In the genomic region with DNA sequence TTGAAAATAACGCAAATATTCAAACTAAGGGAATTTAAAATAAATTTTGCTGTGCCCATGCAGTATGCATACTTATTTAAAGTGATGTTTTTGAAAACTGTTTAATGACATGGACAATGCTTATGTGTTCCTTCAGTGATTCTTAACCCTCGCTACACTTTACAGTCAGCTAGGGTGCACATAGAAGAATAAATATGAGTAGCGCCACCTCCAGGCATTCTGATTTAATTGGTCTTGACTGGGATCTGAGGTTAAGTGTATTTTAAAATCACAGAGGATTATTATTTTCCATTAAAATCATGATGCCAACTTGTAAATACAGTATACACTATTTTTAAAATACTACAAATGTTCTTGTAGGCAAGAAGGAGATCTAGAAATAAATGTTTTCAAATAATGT, we compare ENCODE assay signal across 21 cellular contexts.
"Had no signal": no experiment of that assay in that cellular context is flagged by ENCODE, and none has a peak within 500 bp of the region (broad histone marks: within the 10 kb centered on the region; RNA-seq: fewer than 3 reads in every experiment).

No MANE protein-coding gene starts in this region.

- H3K9ac ChIP-seq: parathyroid adenoma had no signal

- H2AFZ ChIP-seq: parathyroid adenoma had no signal

- H3K27ac ChIP-seq: breast epithelium, esophagus muscularis mucosa, lower lobe of right lung, parathyroid adenoma, stomach had no signal

- FAIRE-seq: astrocyte had no signal

- H3K4me3 ChIP-seq: breast epithelium, esophagus muscularis mucosa, lower lobe of right lung, stomach had no signal

- H3K4me1 ChIP-seq: breast epithelium, esophagus muscularis mucosa, lower lobe of right lung, parathyroid adenoma, stomach had no signal

- H3K9me3 ChIP-seq: breast epithelium, esophagus muscularis mucosa, lower lobe of right lung, stomach had no signal

- H3K79me2 ChIP-seq: parathyroid adenoma had no signal

- H3K27me3 ChIP-seq: breast epithelium, esophagus muscularis mucosa, stomach had no signal

- DNase-seq: activated CD4-positive, alpha-beta T cell treated with anti-CD3 and anti-CD28 coated beads, Interleukin-2, amount 10 ng/mL, durations not matched to agents 7 days and 5 days; activated CD8-positive, alpha-beta T cell treated with anti-CD3 and anti-CD28 coated beads, Interleukin-2, amount 10 ng/mL, durations not matched to agents 7 days and 5 days; activated naive CD4-positive, alpha-beta T cell treated with anti-CD3 and anti-CD28 coated beads, Interleukin-2, amount 10 ng/mL, durations not matched to agents 7 days and 5 days; activated naive CD8-positive, alpha-beta T cell treated with anti-CD3 and anti-CD28 coated beads, Interleukin-2, amount 50 U/mL, for 24 hours; activated T-cell treated with anti-CD3 and anti-CD28 coated beads, Interleukin-2, amount 50 U/mL, for 24 hours; cortex of kidney; islet precursor cell; left colon; lower lobe of right lung; stimulated activated CD4-positive, alpha-beta T cell treated with anti-CD3 and anti-CD28 coated beads, Interleukin-4, amount 100 ng/mL, for 24 hours; stomach; T-helper 9 cell; trophoblast cell had no signal

- ATAC-seq: activated CD4-positive, CD25-positive, alpha-beta regulatory T cell treated with anti-CD3 and anti-CD28 coated beads, Interleukin-2, amount 50 U/mL, for 24 hours; activated CD8-positive, alpha-beta T cell treated with anti-CD3 and anti-CD28 coated beads, Interleukin-2, amount 10 ng/mL, durations not matched to agents 7 days and 5 days; activated naive CD8-positive, alpha-beta T cell treated with anti-CD3 and anti-CD28 coated beads, Interleukin-2, amount 50 U/mL, for 24 hours; left colon; lower lobe of right lung; natural killer cell treated with Interleukin-12 subunit alpha and Interleukin-12 subunit beta and Interleukin-15 and Interleukin-18, amount 100 ng/mL, for 72 hours; sciatic nerve; stimulated activated effector memory CD8-positive, alpha-beta T cell treated with anti-CD3 and anti-CD28 coated beads, Interleukin-12 subunit alpha, Interleukin-12 subunit beta, amount 100 ng/mL, for 72 hours had no signal

- H3K36me3 ChIP-seq: breast epithelium, esophagus muscularis mucosa, lower lobe of right lung, stomach had no signal
